1 cellular context compared by ENCODE assay signal in the genomic region with DNA sequence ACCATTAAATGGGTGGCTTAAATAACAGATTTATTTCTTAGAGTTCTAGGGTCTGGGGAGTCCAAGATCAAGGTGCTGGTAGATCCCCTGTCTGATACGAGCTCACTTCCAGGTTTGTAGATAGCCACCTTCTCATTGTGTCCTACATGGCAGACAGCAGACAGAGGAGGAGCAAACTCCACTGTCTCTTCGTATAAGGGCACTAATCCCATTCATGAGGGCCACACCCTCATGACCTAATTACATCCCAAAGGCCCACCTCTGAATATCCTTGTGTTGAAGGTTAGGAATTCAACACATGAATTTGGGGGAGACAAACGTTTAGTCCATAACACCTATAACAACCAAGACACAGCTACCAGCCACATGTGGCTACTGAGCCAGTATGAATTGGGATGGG.
TF ChIP-seq lines count a peak whose summit lies in the region.

No MANE protein-coding gene starts in this region.

TF ChIP-seq in K562, 482 proteins besides CTCF, POLR2A, EP300 and RAD21 (continued from another document and continues in another):
- TF ChIP-seq, protein P1, sequence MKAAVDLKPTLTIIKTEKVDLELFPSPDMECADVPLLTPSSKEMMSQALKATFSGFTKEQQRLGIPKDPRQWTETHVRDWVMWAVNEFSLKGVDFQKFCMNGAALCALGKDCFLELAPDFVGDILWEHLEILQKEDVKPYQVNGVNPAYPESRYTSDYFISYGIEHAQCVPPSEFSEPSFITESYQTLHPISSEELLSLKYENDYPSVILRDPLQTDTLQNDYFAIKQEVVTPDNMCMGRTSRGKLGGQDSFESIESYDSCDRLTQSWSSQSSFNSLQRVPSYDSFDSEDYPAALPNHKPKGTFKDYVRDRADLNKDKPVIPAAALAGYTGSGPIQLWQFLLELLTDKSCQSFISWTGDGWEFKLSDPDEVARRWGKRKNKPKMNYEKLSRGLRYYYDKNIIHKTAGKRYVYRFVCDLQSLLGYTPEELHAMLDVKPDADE (conservative IDR thresholded peaks at IDR 0.05; ENCODE audit: control insufficient read depth, low read depth, low read length): no peak
- TF ChIP-seq IFI16 (CRISPR knock-in tag; IDR thresholded peaks at IDR 0.05) (no peak), ZNF407 (IDR thresholded peaks at IDR 0.05; ENCODE audit: low read depth) (no peak), CBFA2T3 (IDR thresholded peaks at IDR 0.05) (peak; percentile 39; the same call in 1 of the 2 replicates), TRIM25 (IDR thresholded peaks at IDR 0.05; ENCODE audit: borderline replicate concordance) (no peak), BMI1 (IDR thresholded peaks at IDR 0.05; ENCODE audit: low read length) (no peak), IRF1 (CRISPR knock-in tag; IDR thresholded peaks at IDR 0.05; ENCODE audit: borderline replicate concordance) (no peak), NELFE (IDR thresholded peaks at IDR 0.05; ENCODE audit: insufficient read depth, insufficient read length) (no peak), HSF4 (CRISPR knock-in tag; IDR thresholded peaks at IDR 0.05; ENCODE audit: borderline replicate concordance) (peak; percentile 44; the same call in 1 of the 2 replicates), GTF2A2 (tag; IDR thresholded peaks at IDR 0.05) (no peak), FOXA3 (CRISPR knock-in tag; conservative IDR thresholded peaks at IDR 0.05 in 1 of 2, IDR thresholded peaks at IDR 0.05 in 1 of 2) (no peak), TEAD1 (CRISPR knock-in tag; IDR thresholded peaks at IDR 0.05) (no peak), ZSCAN29 (IDR thresholded peaks at IDR 0.05) (no peak), ZNF232 (CRISPR knock-in tag; IDR thresholded peaks at IDR 0.05) (no peak), TAF7 (tag; IDR thresholded peaks at IDR 0.05) (no peak), ETV5 (CRISPR knock-in tag; IDR thresholded peaks at IDR 0.05; ENCODE audit: low read depth) (no peak), CBX1 (IDR thresholded peaks at IDR 0.05; ENCODE audit: low read depth) (no peak), NFYB (IDR thresholded peaks at IDR 0.05; ENCODE audit: extremely low read depth, insufficient read length) (no peak), JUND (IDR thresholded peaks at IDR 0.05; ENCODE audit: borderline replicate concordance, low read depth, low read length) (no peak), JUND (tag; IDR thresholded peaks at IDR 0.05; ENCODE audit: borderline replicate concordance, low read depth, low read length) (peak; percentile 35; the same call in 1 of the 3 replicates), ZNF778 (CRISPR knock-in tag; IDR thresholded peaks at IDR 0.05) (no peak), ZNF707 (CRISPR knock-in tag; conservative IDR thresholded peaks at IDR 0.05) (no peak), BRD9 (IDR thresholded peaks at IDR 0.05; ENCODE audit: low read depth, partially characterized antibody) (peak; percentile 45), PML (IDR thresholded peaks at IDR 0.05; ENCODE audit: low read length) (peak; percentile 22; the same call in 1 of the 2 replicates), OTX1 (CRISPR knock-in tag; IDR thresholded peaks at IDR 0.05) (no peak), TAF15 (IDR thresholded peaks at IDR 0.05; ENCODE audit: low read depth, low read length) (no peak), TEAD4 (IDR thresholded peaks at IDR 0.05; ENCODE audit: low read length) (0 out of 2 replicates have a peak, but pooled peaks have one; percentile 4), TEAD4 (CRISPR knock-in tag; IDR thresholded peaks at IDR 0.05; ENCODE audit: borderline replicate concordance) (no peak), BRF2 (IDR thresholded peaks at IDR 0.05; ENCODE audit: borderline replicate concordance, insufficient read depth, insufficient read length) (no peak), NR1H2 (CRISPR knock-in tag; IDR thresholded peaks at IDR 0.05) (no peak)
- TF ChIP-seq, protein P2, sequence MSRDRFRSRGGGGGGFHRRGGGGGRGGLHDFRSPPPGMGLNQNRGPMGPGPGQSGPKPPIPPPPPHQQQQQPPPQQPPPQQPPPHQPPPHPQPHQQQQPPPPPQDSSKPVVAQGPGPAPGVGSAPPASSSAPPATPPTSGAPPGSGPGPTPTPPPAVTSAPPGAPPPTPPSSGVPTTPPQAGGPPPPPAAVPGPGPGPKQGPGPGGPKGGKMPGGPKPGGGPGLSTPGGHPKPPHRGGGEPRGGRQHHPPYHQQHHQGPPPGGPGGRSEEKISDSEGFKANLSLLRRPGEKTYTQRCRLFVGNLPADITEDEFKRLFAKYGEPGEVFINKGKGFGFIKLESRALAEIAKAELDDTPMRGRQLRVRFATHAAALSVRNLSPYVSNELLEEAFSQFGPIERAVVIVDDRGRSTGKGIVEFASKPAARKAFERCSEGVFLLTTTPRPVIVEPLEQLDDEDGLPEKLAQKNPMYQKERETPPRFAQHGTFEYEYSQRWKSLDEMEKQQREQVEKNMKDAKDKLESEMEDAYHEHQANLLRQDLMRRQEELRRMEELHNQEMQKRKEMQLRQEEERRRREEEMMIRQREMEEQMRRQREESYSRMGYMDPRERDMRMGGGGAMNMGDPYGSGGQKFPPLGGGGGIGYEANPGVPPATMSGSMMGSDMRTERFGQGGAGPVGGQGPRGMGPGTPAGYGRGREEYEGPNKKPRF (IDR thresholded peaks at IDR 0.05; ENCODE audit: low read depth, low read length): no peak
- TF ChIP-seq, protein P3, sequence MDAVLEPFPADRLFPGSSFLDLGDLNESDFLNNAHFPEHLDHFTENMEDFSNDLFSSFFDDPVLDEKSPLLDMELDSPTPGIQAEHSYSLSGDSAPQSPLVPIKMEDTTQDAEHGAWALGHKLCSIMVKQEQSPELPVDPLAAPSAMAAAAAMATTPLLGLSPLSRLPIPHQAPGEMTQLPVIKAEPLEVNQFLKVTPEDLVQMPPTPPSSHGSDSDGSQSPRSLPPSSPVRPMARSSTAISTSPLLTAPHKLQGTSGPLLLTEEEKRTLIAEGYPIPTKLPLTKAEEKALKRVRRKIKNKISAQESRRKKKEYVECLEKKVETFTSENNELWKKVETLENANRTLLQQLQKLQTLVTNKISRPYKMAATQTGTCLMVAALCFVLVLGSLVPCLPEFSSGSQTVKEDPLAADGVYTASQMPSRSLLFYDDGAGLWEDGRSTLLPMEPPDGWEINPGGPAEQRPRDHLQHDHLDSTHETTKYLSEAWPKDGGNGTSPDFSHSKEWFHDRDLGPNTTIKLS (IDR thresholded peaks at IDR 0.05; ENCODE audit: borderline replicate concordance, low read depth): no peak
- TF ChIP-seq, protein P4, sequence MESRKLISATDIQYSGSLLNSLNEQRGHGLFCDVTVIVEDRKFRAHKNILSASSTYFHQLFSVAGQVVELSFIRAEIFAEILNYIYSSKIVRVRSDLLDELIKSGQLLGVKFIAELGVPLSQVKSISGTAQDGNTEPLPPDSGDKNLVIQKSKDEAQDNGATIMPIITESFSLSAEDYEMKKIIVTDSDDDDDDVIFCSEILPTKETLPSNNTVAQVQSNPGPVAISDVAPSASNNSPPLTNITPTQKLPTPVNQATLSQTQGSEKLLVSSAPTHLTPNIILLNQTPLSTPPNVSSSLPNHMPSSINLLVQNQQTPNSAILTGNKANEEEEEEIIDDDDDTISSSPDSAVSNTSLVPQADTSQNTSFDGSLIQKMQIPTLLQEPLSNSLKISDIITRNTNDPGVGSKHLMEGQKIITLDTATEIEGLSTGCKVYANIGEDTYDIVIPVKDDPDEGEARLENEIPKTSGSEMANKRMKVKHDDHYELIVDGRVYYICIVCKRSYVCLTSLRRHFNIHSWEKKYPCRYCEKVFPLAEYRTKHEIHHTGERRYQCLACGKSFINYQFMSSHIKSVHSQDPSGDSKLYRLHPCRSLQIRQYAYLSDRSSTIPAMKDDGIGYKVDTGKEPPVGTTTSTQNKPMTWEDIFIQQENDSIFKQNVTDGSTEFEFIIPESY (CRISPR knock-in tag; IDR thresholded peaks at IDR 0.05): no peak
